In the genomic region with DNA sequence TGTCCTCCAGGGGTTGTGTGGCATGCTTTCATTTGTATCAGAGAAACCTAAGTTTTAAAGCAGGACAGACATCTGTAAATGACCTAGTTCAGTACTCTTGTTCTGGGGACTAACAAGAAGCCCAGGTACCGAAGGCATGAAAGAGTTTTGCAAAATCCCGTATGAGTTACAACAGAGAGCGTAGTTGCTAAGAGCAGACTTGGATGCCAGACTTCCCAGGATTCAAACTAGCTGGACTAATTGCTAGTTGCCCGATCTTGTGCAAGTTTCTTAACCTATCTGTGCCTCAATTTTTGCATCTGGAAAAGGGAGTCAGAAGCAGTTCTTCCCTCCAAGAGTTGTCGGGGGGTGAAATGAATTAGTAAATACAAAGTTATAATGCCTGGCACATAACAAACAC, we compare ENCODE assay signal across 1 cellular context.
TF ChIP-seq lines count a peak whose summit lies in the region.

No MANE protein-coding gene starts in this region.

TF ChIP-seq in GM23338, 12 proteins besides CTCF, POLR2A, EP300 and RAD21:
- TF ChIP-seq, protein P1, sequence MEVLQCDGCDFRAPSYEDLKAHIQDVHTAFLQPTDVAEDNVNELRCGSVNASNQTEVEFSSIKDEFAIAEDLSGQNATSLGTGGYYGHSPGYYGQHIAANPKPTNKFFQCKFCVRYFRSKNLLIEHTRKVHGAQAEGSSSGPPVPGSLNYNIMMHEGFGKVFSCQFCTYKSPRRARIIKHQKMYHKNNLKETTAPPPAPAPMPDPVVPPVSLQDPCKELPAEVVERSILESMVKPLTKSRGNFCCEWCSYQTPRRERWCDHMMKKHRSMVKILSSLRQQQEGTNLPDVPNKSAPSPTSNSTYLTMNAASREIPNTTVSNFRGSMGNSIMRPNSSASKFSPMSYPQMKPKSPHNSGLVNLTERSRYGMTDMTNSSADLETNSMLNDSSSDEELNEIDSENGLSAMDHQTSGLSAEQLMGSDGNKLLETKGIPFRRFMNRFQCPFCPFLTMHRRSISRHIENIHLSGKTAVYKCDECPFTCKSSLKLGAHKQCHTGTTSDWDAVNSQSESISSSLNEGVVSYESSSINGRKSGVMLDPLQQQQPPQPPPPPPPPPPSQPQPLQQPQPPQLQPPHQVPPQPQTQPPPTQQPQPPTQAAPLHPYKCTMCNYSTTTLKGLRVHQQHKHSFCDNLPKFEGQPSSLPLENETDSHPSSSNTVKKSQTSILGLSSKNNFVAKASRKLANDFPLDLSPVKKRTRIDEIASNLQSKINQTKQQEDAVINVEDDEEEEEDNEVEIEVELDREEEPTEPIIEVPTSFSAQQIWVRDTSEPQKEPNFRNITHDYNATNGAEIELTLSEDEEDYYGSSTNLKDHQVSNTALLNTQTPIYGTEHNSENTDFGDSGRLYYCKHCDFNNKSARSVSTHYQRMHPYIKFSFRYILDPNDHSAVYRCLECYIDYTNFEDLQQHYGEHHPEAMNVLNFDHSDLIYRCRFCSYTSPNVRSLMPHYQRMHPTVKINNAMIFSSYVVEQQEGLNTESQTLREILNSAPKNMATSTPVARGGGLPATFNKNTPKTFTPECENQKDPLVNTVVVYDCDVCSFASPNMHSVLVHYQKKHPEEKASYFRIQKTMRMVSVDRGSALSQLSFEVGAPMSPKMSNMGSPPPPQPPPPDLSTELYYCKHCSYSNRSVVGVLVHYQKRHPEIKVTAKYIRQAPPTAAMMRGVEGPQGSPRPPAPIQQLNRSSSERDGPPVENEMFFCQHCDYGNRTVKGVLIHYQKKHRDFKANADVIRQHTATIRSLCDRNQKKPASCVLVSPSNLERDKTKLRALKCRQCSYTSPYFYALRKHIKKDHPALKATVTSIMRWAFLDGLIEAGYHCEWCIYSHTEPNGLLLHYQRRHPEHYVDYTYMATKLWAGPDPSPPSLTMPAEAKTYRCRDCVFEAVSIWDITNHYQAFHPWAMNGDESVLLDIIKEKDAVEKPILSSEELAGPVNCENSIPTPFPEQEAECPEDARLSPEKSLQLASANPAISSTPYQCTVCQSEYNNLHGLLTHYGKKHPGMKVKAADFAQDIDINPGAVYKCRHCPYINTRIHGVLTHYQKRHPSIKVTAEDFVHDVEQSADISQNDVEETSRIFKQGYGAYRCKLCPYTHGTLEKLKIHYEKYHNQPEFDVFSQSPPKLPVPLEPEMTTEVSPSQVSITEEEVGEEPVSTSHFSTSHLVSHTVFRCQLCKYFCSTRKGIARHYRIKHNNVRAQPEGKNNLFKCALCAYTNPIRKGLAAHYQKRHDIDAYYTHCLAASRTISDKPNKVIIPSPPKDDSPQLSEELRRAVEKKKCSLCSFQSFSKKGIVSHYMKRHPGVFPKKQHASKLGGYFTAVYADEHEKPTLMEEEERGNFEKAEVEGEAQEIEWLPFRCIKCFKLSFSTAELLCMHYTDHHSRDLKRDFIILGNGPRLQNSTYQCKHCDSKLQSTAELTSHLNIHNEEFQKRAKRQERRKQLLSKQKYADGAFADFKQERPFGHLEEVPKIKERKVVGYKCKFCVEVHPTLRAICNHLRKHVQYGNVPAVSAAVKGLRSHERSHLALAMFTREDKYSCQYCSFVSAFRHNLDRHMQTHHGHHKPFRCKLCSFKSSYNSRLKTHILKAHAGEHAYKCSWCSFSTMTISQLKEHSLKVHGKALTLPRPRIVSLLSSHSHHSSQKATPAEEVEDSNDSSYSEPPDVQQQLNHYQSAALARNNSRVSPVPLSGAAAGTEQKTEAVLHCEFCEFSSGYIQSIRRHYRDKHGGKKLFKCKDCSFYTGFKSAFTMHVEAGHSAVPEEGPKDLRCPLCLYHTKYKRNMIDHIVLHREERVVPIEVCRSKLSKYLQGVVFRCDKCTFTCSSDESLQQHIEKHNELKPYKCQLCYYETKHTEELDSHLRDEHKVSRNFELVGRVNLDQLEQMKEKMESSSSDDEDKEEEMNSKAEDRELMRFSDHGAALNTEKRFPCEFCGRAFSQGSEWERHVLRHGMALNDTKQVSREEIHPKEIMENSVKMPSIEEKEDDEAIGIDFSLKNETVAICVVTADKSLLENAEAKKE (CRISPR knock-in tag; IDR thresholded peaks at IDR 0.05) = no peak
- TF ChIP-seq JUNB (IDR thresholded peaks at IDR 0.05; ENCODE audit: unreplicated experiment) = no peak
- TF ChIP-seq, protein P2, sequence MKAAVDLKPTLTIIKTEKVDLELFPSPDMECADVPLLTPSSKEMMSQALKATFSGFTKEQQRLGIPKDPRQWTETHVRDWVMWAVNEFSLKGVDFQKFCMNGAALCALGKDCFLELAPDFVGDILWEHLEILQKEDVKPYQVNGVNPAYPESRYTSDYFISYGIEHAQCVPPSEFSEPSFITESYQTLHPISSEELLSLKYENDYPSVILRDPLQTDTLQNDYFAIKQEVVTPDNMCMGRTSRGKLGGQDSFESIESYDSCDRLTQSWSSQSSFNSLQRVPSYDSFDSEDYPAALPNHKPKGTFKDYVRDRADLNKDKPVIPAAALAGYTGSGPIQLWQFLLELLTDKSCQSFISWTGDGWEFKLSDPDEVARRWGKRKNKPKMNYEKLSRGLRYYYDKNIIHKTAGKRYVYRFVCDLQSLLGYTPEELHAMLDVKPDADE (IDR thresholded peaks at IDR 0.05) = no peak
- no peak for TF ChIP-seq ZNF114 (CRISPR knock-in tag; IDR thresholded peaks at IDR 0.05)
